20 cellular contexts compared by ENCODE assay signal in the genomic region with DNA sequence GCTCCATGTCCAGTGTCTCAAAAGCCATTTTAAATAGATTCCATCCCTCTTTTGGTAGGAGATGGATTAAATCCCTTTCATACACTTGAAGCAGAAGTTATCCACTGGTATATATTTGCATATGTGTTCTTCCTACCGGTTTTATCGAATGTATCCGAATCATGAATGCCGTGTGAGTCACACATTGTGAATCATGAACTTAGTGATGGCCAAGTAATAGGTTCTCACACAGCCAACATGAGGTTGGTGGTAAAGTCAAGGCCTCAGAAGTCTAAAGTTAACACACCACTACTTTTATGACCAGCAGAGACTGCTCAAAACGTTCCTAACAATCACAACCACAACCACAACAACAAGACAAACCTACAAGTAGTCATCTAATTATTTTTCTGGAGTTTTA.
A peak's percentile ranks its signal among the peaks of the same experiment; 100 is the strongest.
DNase-seq lines count a peak whose midpoint lies in the region; ATAC-seq and TF ChIP-seq lines count a peak whose summit lies in the region.
"Had no signal": no experiment of that assay in that cellular context is flagged by ENCODE, and none has a peak within 500 bp of the region (broad histone marks: within the 10 kb centered on the region; RNA-seq: fewer than 3 reads in every experiment).

No MANE protein-coding gene starts in this region.

- no peak overlapping the region for H3K4me3 Mint-ChIP-seq in activated naive CD8-positive, alpha-beta T cell treated with anti-CD3 and anti-CD28 coated beads, Interleukin-2, amount 50 U/mL, for 24 hours
- no peak overlapping the region for H3K4me3 Mint-ChIP-seq in activated naive CD8-positive, alpha-beta T cell treated with anti-CD3 and anti-CD28 coated beads for 36 hours
- H3K4me3 Mint-ChIP-seq in WTC11: no peak overlapping the region
- H3K4me3 Mint-ChIP-seq: activated CD4-positive, alpha-beta T cell treated with anti-CD3 and anti-CD28 coated beads, Interleukin-2, amount 10 ng/mL, durations not matched to agents 7 days and 5 days; activated naive CD4-positive, alpha-beta T cell treated with anti-CD3 and anti-CD28 coated beads, Interleukin-2, amount 50 U/mL, for 24 hours; CD8-positive, alpha-beta T cell; IgD-negative memory B cell had no signal

- no peaks in the 10 kb centered on the region for H3K36me3 Mint-ChIP-seq in activated naive CD8-positive, alpha-beta T cell treated with anti-CD3 and anti-CD28 coated beads, Interleukin-2, amount 50 U/mL, for 24 hours (ENCODE audit: low read depth)
- no peaks in the 10 kb centered on the region for H3K36me3 Mint-ChIP-seq in activated naive CD8-positive, alpha-beta T cell treated with anti-CD3 and anti-CD28 coated beads for 36 hours
- peaks cover 42% of the 10 kb centered on the region for H3K36me3 Mint-ChIP-seq in WTC11
- H3K36me3 Mint-ChIP-seq: CD8-positive, alpha-beta T cell had no signal

- peaks cover 3% of the 10 kb centered on the region for H3K9me3 Mint-ChIP-seq in activated naive CD8-positive, alpha-beta T cell treated with anti-CD3 and anti-CD28 coated beads, Interleukin-2, amount 50 U/mL, for 24 hours
- H3K9me3 Mint-ChIP-seq in activated naive CD8-positive, alpha-beta T cell treated with anti-CD3 and anti-CD28 coated beads for 36 hours: peaks cover 7% of the 10 kb centered on the region
- H3K9me3 Mint-ChIP-seq in WTC11: peaks cover 56% of the 10 kb centered on the region

- TF ChIP-seq CTCF in fibroblast of villous mesenchyme (IDR thresholded peaks at IDR 0.05; ENCODE audit: insufficient read depth, low read depth, low read length): no peak
- TF ChIP-seq CTCF in WTC11 (IDR thresholded peaks at IDR 0.05): no peak

- no peaks in the 10 kb centered on the region for H3K27me3 Mint-ChIP-seq in activated naive CD8-positive, alpha-beta T cell treated with anti-CD3 and anti-CD28 coated beads, Interleukin-2, amount 50 U/mL, for 24 hours
- H3K27me3 Mint-ChIP-seq in activated naive CD8-positive, alpha-beta T cell treated with anti-CD3 and anti-CD28 coated beads for 36 hours: no peaks in the 10 kb centered on the region
- peaks cover 13% of the 10 kb centered on the region for H3K27me3 Mint-ChIP-seq in WTC11 (ENCODE audit: low read depth)
- H3K27me3 Mint-ChIP-seq: activated CD4-positive, alpha-beta T cell treated with anti-CD3 and anti-CD28 coated beads, Interleukin-2, amount 10 ng/mL, durations not matched to agents 7 days and 5 days; activated naive CD4-positive, alpha-beta T cell treated with anti-CD3 and anti-CD28 coated beads, Interleukin-2, amount 50 U/mL, for 24 hours; IgD-negative memory B cell had no signal

- no peak for DNase-seq in activated naive CD8-positive, alpha-beta T cell treated with anti-CD3 and anti-CD28 coated beads, Interleukin-2, amount 50 U/mL, for 24 hours
- DNase-seq in activated naive CD8-positive, alpha-beta T cell treated with anti-CD3 and anti-CD28 coated beads for 36 hours: no peak
- peak; percentile 49 for DNase-seq in amniotic epithelial cell (ENCODE audit: low read depth)
- DNase-seq in fibroblast of villous mesenchyme (ENCODE audit: low read depth): peak; percentile 20
- no peak for DNase-seq in WTC11 (ENCODE audit: low spot score)
- DNase-seq in T-helper 2 cell: no peak
- no peak for DNase-seq in NCI-H1048 (lab: John Stamatoyannopoulos, UW)
- DNase-seq in middle frontal gyrus (ENCODE audit: extremely low spot score, low spot score): no peak
- DNase-seq: activated CD4-positive, alpha-beta T cell treated with anti-CD3 and anti-CD28 coated beads, Interleukin-2, amount 10 ng/mL, durations not matched to agents 7 days and 5 days; activated T-cell treated with anti-CD3 and anti-CD28 coated beads, Interleukin-2, amount 50 U/mL, for 1 hour; CD8-positive, alpha-beta T cell; NCI-H1105 treated with DMSO at 0.1 percent for 48 hours; ovary; SHP77 treated with DMSO at 0.1 percent for 48 hours had no signal

- POLR2A ChIA-PET in WTC11 (lab: Charles Lee): no interaction called here

- H3K4me1 Mint-ChIP-seq in activated naive CD8-positive, alpha-beta T cell treated with anti-CD3 and anti-CD28 coated beads, Interleukin-2, amount 50 U/mL, for 24 hours: peaks cover 5% of the 10 kb centered on the region
- peaks cover 5% of the 10 kb centered on the region for H3K4me1 Mint-ChIP-seq in activated naive CD8-positive, alpha-beta T cell treated with anti-CD3 and anti-CD28 coated beads for 36 hours
- peaks cover 19% of the 10 kb centered on the region for H3K4me1 Mint-ChIP-seq in WTC11
- H3K4me1 Mint-ChIP-seq: IgD-negative memory B cell had no signal

- CTCF ChIA-PET in WTC11 (lab: Charles Lee): no interaction called here

- H3K4me3 ChIP-seq in fibroblast of villous mesenchyme (ENCODE audit: low read depth, low read length): no peak overlapping the region
- H3K4me3 ChIP-seq: A549, hepatocyte, ovary, tibial nerve had no signal

- peak; percentile 23 for ATAC-seq in activated naive CD8-positive, alpha-beta T cell treated with anti-CD3 and anti-CD28 coated beads, Interleukin-2, amount 50 U/mL, for 24 hours
- ATAC-seq in WTC11: no peak
- ATAC-seq: A549; CD8-positive, alpha-beta T cell; left lobe of liver had no signal

- no peak overlapping the region for H3K27ac Mint-ChIP-seq in activated naive CD8-positive, alpha-beta T cell treated with anti-CD3 and anti-CD28 coated beads, Interleukin-2, amount 50 U/mL, for 24 hours
- H3K27ac Mint-ChIP-seq in activated naive CD8-positive, alpha-beta T cell treated with anti-CD3 and anti-CD28 coated beads for 36 hours: no peak overlapping the region
- no peak overlapping the region for H3K27ac Mint-ChIP-seq in WTC11
- H3K27ac Mint-ChIP-seq: activated CD4-positive, alpha-beta T cell treated with anti-CD3 and anti-CD28 coated beads, Interleukin-2, amount 10 ng/mL, durations not matched to agents 7 days and 5 days; activated naive CD4-positive, alpha-beta T cell treated with anti-CD3 and anti-CD28 coated beads, Interleukin-2, amount 50 U/mL, for 24 hours; CD8-positive, alpha-beta T cell; IgD-negative memory B cell had no signal

TF ChIP-seq in WTC11, 78 proteins besides CTCF, POLR2A, EP300 and RAD21:
- TF ChIP-seq, protein P1, sequence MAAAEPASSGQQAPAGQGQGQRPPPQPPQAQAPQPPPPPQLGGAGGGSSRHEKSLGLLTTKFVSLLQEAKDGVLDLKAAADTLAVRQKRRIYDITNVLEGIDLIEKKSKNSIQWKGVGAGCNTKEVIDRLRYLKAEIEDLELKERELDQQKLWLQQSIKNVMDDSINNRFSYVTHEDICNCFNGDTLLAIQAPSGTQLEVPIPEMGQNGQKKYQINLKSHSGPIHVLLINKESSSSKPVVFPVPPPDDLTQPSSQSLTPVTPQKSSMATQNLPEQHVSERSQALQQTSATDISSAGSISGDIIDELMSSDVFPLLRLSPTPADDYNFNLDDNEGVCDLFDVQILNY (CRISPR knock-in tag; IDR thresholded peaks at IDR 0.05): no peak
- TF ChIP-seq EMX1 (CRISPR knock-in tag; IDR thresholded peaks at IDR 0.05) (no peak), FOXJ3 (CRISPR knock-in tag; IDR thresholded peaks at IDR 0.05; ENCODE audit: borderline replicate concordance) (no peak), GTF2I (CRISPR knock-in tag; conservative IDR thresholded peaks at IDR 0.05) (no peak), ZNF219 (CRISPR knock-in tag; IDR thresholded peaks at IDR 0.05; ENCODE audit: borderline replicate concordance) (no peak)
- TF ChIP-seq, protein P2, sequence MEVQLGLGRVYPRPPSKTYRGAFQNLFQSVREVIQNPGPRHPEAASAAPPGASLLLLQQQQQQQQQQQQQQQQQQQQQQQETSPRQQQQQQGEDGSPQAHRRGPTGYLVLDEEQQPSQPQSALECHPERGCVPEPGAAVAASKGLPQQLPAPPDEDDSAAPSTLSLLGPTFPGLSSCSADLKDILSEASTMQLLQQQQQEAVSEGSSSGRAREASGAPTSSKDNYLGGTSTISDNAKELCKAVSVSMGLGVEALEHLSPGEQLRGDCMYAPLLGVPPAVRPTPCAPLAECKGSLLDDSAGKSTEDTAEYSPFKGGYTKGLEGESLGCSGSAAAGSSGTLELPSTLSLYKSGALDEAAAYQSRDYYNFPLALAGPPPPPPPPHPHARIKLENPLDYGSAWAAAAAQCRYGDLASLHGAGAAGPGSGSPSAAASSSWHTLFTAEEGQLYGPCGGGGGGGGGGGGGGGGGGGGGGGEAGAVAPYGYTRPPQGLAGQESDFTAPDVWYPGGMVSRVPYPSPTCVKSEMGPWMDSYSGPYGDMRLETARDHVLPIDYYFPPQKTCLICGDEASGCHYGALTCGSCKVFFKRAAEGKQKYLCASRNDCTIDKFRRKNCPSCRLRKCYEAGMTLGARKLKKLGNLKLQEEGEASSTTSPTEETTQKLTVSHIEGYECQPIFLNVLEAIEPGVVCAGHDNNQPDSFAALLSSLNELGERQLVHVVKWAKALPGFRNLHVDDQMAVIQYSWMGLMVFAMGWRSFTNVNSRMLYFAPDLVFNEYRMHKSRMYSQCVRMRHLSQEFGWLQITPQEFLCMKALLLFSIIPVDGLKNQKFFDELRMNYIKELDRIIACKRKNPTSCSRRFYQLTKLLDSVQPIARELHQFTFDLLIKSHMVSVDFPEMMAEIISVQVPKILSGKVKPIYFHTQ (CRISPR knock-in tag; IDR thresholded peaks at IDR 0.05): no peak
- TF ChIP-seq, protein P3, sequence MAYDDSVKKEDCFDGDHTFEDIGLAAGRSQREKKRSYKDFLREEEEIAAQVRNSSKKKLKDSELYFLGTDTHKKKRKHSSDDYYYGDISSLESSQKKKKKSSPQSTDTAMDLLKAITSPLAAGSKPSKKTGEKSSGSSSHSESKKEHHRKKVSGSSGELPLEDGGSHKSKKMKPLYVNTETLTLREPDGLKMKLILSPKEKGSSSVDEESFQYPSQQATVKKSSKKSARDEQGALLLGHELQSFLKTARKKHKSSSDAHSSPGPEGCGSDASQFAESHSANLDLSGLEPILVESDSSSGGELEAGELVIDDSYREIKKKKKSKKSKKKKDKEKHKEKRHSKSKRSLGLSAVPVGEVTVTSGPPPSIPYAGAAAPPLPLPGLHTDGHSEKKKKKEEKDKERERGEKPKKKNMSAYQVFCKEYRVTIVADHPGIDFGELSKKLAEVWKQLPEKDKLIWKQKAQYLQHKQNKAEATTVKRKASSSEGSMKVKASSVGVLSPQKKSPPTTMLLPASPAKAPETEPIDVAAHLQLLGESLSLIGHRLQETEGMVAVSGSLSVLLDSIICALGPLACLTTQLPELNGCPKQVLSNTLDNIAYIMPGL (CRISPR knock-in tag; IDR thresholded peaks at IDR 0.05): no peak
- TF ChIP-seq, protein P4, sequence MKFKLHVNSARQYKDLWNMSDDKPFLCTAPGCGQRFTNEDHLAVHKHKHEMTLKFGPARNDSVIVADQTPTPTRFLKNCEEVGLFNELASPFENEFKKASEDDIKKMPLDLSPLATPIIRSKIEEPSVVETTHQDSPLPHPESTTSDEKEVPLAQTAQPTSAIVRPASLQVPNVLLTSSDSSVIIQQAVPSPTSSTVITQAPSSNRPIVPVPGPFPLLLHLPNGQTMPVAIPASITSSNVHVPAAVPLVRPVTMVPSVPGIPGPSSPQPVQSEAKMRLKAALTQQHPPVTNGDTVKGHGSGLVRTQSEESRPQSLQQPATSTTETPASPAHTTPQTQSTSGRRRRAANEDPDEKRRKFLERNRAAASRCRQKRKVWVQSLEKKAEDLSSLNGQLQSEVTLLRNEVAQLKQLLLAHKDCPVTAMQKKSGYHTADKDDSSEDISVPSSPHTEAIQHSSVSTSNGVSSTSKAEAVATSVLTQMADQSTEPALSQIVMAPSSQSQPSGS (CRISPR knock-in tag; IDR thresholded peaks at IDR 0.05; ENCODE audit: borderline replicate concordance, low read depth): no peak

Comparison
In these comparisons a context has a peak if more than half of its experiments do, and no peak if none do; other contexts are left out.
1. DNase-seq: peak in amniotic epithelial cell (single experiment) and fibroblast of villous mesenchyme (single experiment); none in activated naive CD8-positive, alpha-beta T cell treated with anti-CD3 and anti-CD28 coated beads, Interleukin-2, amount 50 U/mL, for 24 hours (single experiment), activated naive CD8-positive, alpha-beta T cell treated with anti-CD3 and anti-CD28 coated beads for 36 hours (single experiment), WTC11 (single experiment), T-helper 2 cell (0 of 5), NCI-H1048 (single experiment) and middle frontal gyrus (single experiment).